ENCODE assay signal across 2 cellular contexts in genomic region chr3:125921712-125922111, GRCh38.
TF ChIP-seq lines count a peak whose summit lies in the region.

No MANE protein-coding gene starts in this region.

TF ChIP-seq in IMR-90, 13 proteins besides CTCF, POLR2A, EP300 and RAD21:
- peak; percentile 34; the same call in 1 of the 2 replicates for TF ChIP-seq SMC3 (IDR thresholded peaks at IDR 0.05; ENCODE audit: low read depth, low read length)

TF ChIP-seq in neural cell, 6 proteins besides CTCF, POLR2A, EP300 and RAD21:
- TF ChIP-seq SMC3 (conservative IDR thresholded peaks at IDR 0.05; ENCODE audit: poor library complexity): peak; percentile 70
